In the genomic region with DNA sequence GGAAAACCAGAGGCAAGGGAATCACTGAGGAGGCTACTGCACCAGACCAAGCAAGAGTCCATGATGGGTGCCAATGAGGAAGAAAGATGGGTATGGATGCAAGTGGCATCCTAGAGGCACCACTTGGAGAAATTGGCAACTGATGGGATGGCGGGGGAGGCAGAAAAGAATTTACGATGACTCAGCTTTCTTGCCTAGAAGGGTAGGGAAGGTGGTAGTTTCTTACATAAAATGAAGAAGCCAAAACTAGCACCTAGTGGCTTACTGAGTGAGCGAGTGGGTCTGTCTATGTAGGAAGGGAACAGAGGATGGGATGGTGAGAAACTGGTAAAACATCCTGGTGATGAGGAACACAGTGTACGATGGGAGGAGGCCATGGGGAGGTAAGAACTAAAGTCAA, we compare ENCODE assay signal across 26 cellular contexts.
"Had no signal": no experiment of that assay in that cellular context is flagged by ENCODE, and none has a peak within 500 bp of the region (broad histone marks: within the 10 kb centered on the region; RNA-seq: fewer than 3 reads in every experiment).

No MANE protein-coding gene starts in this region.

- H3K4me3 ChIP-seq: neural progenitor cell, ovary, psoas muscle, skin epidermis, smooth muscle cell, spleen, stomach, thoracic aorta, thyroid gland, tibial nerve, upper lobe of left lung, vagina had no signal

- H3K4me1 ChIP-seq: neural progenitor cell, parathyroid adenoma, psoas muscle, spleen, stomach, thyroid gland, upper lobe of left lung, vagina had no signal

- H2AFZ ChIP-seq: neural progenitor cell, parathyroid adenoma had no signal

- DNase-seq: natural killer cell; ovary; posterior cingulate gyrus; psoas muscle; right cardiac atrium; spleen; stimulated activated CD4-positive, alpha-beta T cell treated with anti-CD3 and anti-CD28 coated beads, Interleukin-12 subunit alpha, Interleukin-12 subunit beta, amount 100 ng/mL, for 4 hours; stimulated activated CD4-positive, alpha-beta T cell treated with anti-CD3 and anti-CD28 coated beads, Interleukin-1b, Interleukin-23, amount 100 ng/mL, for 48 hours; stimulated activated CD4-positive, alpha-beta T cell treated with anti-CD3 and anti-CD28 coated beads, Interleukin-4, amount 100 ng/mL, for 1 hour; stimulated activated CD4-positive, alpha-beta T cell treated with anti-CD3 and anti-CD28 coated beads, Interleukin-4, amount 100 ng/mL, for 4 hours; stimulated activated CD8-positive, alpha-beta memory T cell treated with anti-CD3 and anti-CD28 coated beads, Interleukin-4, amount 100 ng/mL, for 48 hours; stimulated activated naive CD4-positive, alpha-beta T cell; stomach; thyroid gland; trophoblast cell; upper lobe of left lung had no signal

- H3K27ac ChIP-seq: neural progenitor cell, ovary, parathyroid adenoma, psoas muscle, skin epidermis, spleen, stomach, thoracic aorta, thyroid gland, tibial nerve, upper lobe of left lung, vagina had no signal

- FAIRE-seq: urothelium cell line had no signal

- H3K9me3 ChIP-seq: ovary, psoas muscle, spleen, stomach, thoracic aorta, thyroid gland, tibial nerve, upper lobe of left lung, vagina had no signal

- H3K79me2 ChIP-seq: parathyroid adenoma had no signal

- H3K27me3 ChIP-seq: neural progenitor cell, ovary, spleen, stomach, thyroid gland, tibial nerve, upper lobe of left lung, vagina had no signal

- ATAC-seq: natural killer cell; psoas muscle; right cardiac atrium; sciatic nerve; stimulated activated memory B cell treated with anti-CD40 and anti-IgM and Interleukin-4, amounts not matched to agents 10 μg/mL and 1 μg/mL and 100 μg/mL, for 72 hours had no signal

- H3K9ac ChIP-seq: neural progenitor cell, parathyroid adenoma had no signal

- H3K36me3 ChIP-seq: neural progenitor cell, ovary, stomach, thoracic aorta, thyroid gland, upper lobe of left lung, vagina had no signal

- H3K4me2 ChIP-seq: neural progenitor cell, smooth muscle cell had no signal
